Comparison of ENCODE assay signal across 9 cellular contexts in genomic region chr3:100316656-100317069, GRCh38. TPM values are rescaled to one million over a fixed set of nuclear protein-coding genes. Genes with fewer than 3 reads are reported as not detected.
DNase-seq lines count a peak whose midpoint lies in the region; ATAC-seq, FAIRE-seq and TF ChIP-seq lines count a peak whose summit lies in the region.
"Had no signal": no experiment of that assay in that cellular context is flagged by ENCODE, and none has a peak within 500 bp of the region (broad histone marks: within the 10 kb centered on the region; RNA-seq: fewer than 3 reads in every experiment).

No MANE protein-coding gene starts in this region.

- no peak overlapping the region for H3K27ac ChIP-seq in kidney (ENCODE audit: low read depth in 2 of 2, low read length in 2 of 2)

- ATAC-seq in GM19467 (IDR thresholded peaks at IDR 0.05; ENCODE audit: unreplicated experiment) (peak; percentile 63), GM18873 (IDR thresholded peaks at IDR 0.05; ENCODE audit: low FRiP score, unreplicated experiment) (no peak)

- no peak overlapping the region for H3K27ac Mint-ChIP-seq in MCF 10A (ENCODE audit: low read depth, unreplicated experiment)
- H3K27ac Mint-ChIP-seq: stimulated activated naive CD8-positive, alpha-beta T cell treated with anti-CD3 and anti-CD28 coated beads, Interleukin-15, Interleukin-2, amounts not matched to agents 100 ng/mL and 50 ng/mL, for 24 hours had no signal

- peak; percentile 23 for FAIRE-seq in RCC 7860 (lab: Jason Lieb, UNC)
- no peak for FAIRE-seq in kidney (lab: Jason Lieb, UNC)

- peaks cover 46% of the 10 kb centered on the region for H3K36me3 Mint-ChIP-seq in MCF 10A (ENCODE audit: insufficient read depth, unreplicated experiment)

- no peaks in the 10 kb centered on the region for H3K4me1 ChIP-seq in kidney (ENCODE audit: control insufficient read depth in 1 of 2, insufficient read depth in 1 of 2, low read depth in 1 of 2, low read length in 2 of 2)

- DNase-seq in Daoy (ENCODE audit: low read depth) (peak; percentile 53), HK-2 (ENCODE audit: unreplicated experiment) (peak; percentile 31), RCC 7860 (ENCODE audit: low spot score) (peak; percentile 33), MCF 10A (ENCODE audit: unreplicated experiment) (peak; percentile 74), kidney (no peak)
- peak in 2 of 3 experiments; percentile 14 to 27 for DNase-seq in stimulated activated CD4-positive, alpha-beta T cell treated with anti-CD3 and anti-CD28 coated beads, TNF-alpha, amount 100 ng/mL, for 24 hours (ENCODE audit: low read depth in 3 of 3)

- CTCF ChIA-PET in MCF 10A (lab: Yijun Ruan, JAX) = interaction anchor here (0.6 to 3.2 kb wide), 40 partner anchors 13 to 1512 kb away, joined by 3 to 25 read pairs (median 3); partner anchors contain the start of gene NIT2

- H3K9me3 ChIP-seq in kidney (ENCODE audit: control insufficient read depth in 1 of 2, low read length in 2 of 2) = no peaks in the 10 kb centered on the region

- POLR2A ChIA-PET in MCF 10A (lab: Yijun Ruan, JAX) = interaction anchor here (0.8 to 3.1 kb wide), 4 partner anchors 15 to 1359 kb away, joined by 3 to 18 read pairs (median 4); partner anchors contain the start of gene NIT2

- no peaks in the 10 kb centered on the region for H3K27me3 Mint-ChIP-seq in MCF 10A (ENCODE audit: insufficient read depth, unreplicated experiment)
- H3K27me3 Mint-ChIP-seq: stimulated activated naive CD8-positive, alpha-beta T cell treated with anti-CD3 and anti-CD28 coated beads, Interleukin-15, Interleukin-2, amounts not matched to agents 100 ng/mL and 50 ng/mL, for 24 hours had no signal

- no peak overlapping the region for H3K4me3 ChIP-seq in kidney (ENCODE audit: low read length in 2 of 2)

- no peaks in the 10 kb centered on the region for H3K9me3 Mint-ChIP-seq in MCF 10A (ENCODE audit: unreplicated experiment)
- H3K9me3 Mint-ChIP-seq: stimulated activated naive CD8-positive, alpha-beta T cell treated with anti-CD3 and anti-CD28 coated beads, Interleukin-15, Interleukin-2, amounts not matched to agents 100 ng/mL and 50 ng/mL, for 24 hours had no signal

- BruUV-seq in MCF 10A (replicated peaks; lab: Mats Ljungman, UMichigan) = no TSS peak

- no peak overlapping the region for H3K9ac ChIP-seq in kidney (ENCODE audit: low read length in 2 of 2)

- peaks cover 0 to 6% of the 10 kb centered on the region in 2 donors for H3K36me3 ChIP-seq in kidney (ENCODE audit: control insufficient read depth in 1 of 2, insufficient read depth in 2 of 2, low read length in 2 of 2)

- intact Hi-C loops in MCF 10A (cut with micrococcal nuclease) = loop anchor here (1.0 to 10.0 kb wide), 3 partner anchors 147 to 398 kb away; no protein-coding TSS in a partner anchor
- intact Hi-C loops in kidney (cut with DNase I) = no loop called here

- no peaks in the 10 kb centered on the region for H3K4me1 Mint-ChIP-seq in MCF 10A (ENCODE audit: insufficient read depth, unreplicated experiment)

- no peak overlapping the region for H3K4me3 Mint-ChIP-seq in MCF 10A (ENCODE audit: unreplicated experiment)
- H3K4me3 Mint-ChIP-seq: stimulated activated naive CD8-positive, alpha-beta T cell treated with anti-CD3 and anti-CD28 coated beads, Interleukin-15, Interleukin-2, amounts not matched to agents 100 ng/mL and 50 ng/mL, for 24 hours had no signal

- TF ChIP-seq CTCF in MCF 10A (IDR thresholded peaks at IDR 0.05; ENCODE audit: unreplicated experiment) (peak; percentile 72), kidney (IDR thresholded peaks at IDR 0.05; ENCODE audit: borderline replicate concordance, extremely low read depth, insufficient read depth) (peak; percentile 56)

RNA-seq across cellular contexts. Expression of gene NIT2, which starts 17.9 kb away (rescaled TPM):
- total RNA-seq in Daoy (2014; rRNA removed; shearing (Covaris generic)) = 48.3 and 53.2 TPM in 2 replicates
- total RNA-seq in MCF 10A (2022) (37.0 and 42.6 TPM in 2 replicates), kidney (57.5 TPM)
- polyA plus RNA-seq in kidney (ENCODE audit: insufficient read depth, low read depth, low replicate concordance) = 180 TPM

RNA-seq across cellular contexts. Expression of gene TBC1D23, which starts 55.9 kb away (rescaled TPM):
- 47.0 and 84.0 TPM in 2 replicates for total RNA-seq in Daoy (2014; rRNA removed; shearing (Covaris generic))
- total RNA-seq in MCF 10A (2022) (34.5 and 34.8 TPM in 2 replicates), kidney (46.9 TPM)
- polyA plus RNA-seq in kidney (ENCODE audit: insufficient read depth, low read depth, low replicate concordance) = 18.0 TPM
